Comparison of ENCODE assay signal across 17 cellular contexts in genomic region chr7:51261950-51262795, GRCh38. TPM values are rescaled to one million over a fixed set of nuclear protein-coding genes. Genes with fewer than 3 reads are reported as not detected.
DNase-seq lines count a peak whose midpoint lies in the region; ATAC-seq, FAIRE-seq and TF ChIP-seq lines count a peak whose summit lies in the region.
"Had no signal": no experiment of that assay in that cellular context is flagged by ENCODE, and none has a peak within 500 bp of the region (broad histone marks: within the 10 kb centered on the region; RNA-seq: fewer than 3 reads in every experiment).

No MANE protein-coding gene starts in this region.

- no peak overlapping the region for H3K23ac ChIP-seq in IMR-90 (ENCODE audit: low read depth, low read length)

- H3K4ac ChIP-seq in IMR-90 (ENCODE audit: low read depth, low read length): no peak overlapping the region

- CTCF ChIA-PET in IMR-90 (lab: Yijun Ruan, JAX): no interaction called here

- no peak overlapping the region for H2AK5ac ChIP-seq in IMR-90 (ENCODE audit: low read depth, low read length)

- intact Hi-C loops in IMR-90 (cut with micrococcal nuclease) (no loop called here), stomach (cut with DNase I; ENCODE audit: low total_unique reads) (no loop called here), esophagus muscularis mucosa (cut with DNase I) (no loop called here)

- POLR2A ChIA-PET in IMR-90 (lab: Charles Lee; ENCODE audit: unreplicated experiment): no interaction called here

- H4K91ac ChIP-seq in IMR-90 (ENCODE audit: insufficient read depth, low read depth, low read length): no peak overlapping the region

- TF ChIP-seq POLR2A in IMR-90 (IDR thresholded peaks at IDR 0.05; ENCODE audit: low read depth, low read length) (no peak), stomach (IDR thresholded peaks at IDR 0.05) (no peak), esophagus muscularis mucosa (IDR thresholded peaks at IDR 0.05; ENCODE audit: low read depth) (no peak)

- no TSS peak for BruUV-seq in IMR-90 (replicated peaks; lab: Mats Ljungman, UMichigan)

- H3K4me3 ChIP-seq in IMR-90 (ENCODE audit: insufficient read depth, low read depth, low read length) (no peak overlapping the region), stomach (no peak overlapping the region), esophagus muscularis mucosa (no peak overlapping the region)
- H3K4me3 ChIP-seq: BLaER1 treated with 17β-estradiol and CSF1 and Interleukin-3, amounts not matched to agents 10 nM and 100 nM; GM12878 had no signal

- TF ChIP-seq RAD21 in IMR-90 (IDR thresholded peaks at IDR 0.05; ENCODE audit: low read length): no peak

- H3K27me3 ChIP-seq in IMR-90 (ENCODE audit: control insufficient read depth, insufficient read depth, low read length) (no peaks in the 10 kb centered on the region), stomach (no peaks in the 10 kb centered on the region), esophagus muscularis mucosa (no peaks in the 10 kb centered on the region)
- H3K27me3 ChIP-seq: BLaER1 treated with 17β-estradiol and CSF1 and Interleukin-3, amounts not matched to agents 10 nM and 100 nM had no signal

- no peak overlapping the region for H3K56ac ChIP-seq in IMR-90 (ENCODE audit: extremely low read depth, insufficient read depth, low read length)

- dilution Hi-C loops in IMR-90 (cut with HindIII; ENCODE audit: low sequenced_read_pairs, unreplicated experiment): no loop called here

- H4K5ac ChIP-seq in IMR-90 (ENCODE audit: low read depth, low read length): no peak overlapping the region

- peak overlapping the region; percentile 10 for H2AK9ac ChIP-seq in IMR-90 (replicated peaks; ENCODE audit: low read depth, low read length, poor library complexity)

- ATAC-seq in IMR-90 (ENCODE audit: low read depth): no peak
- ATAC-seq in GM18868 (IDR thresholded peaks at IDR 0.05; ENCODE audit: unreplicated experiment): no peak
- ATAC-seq: activated CD4-positive, CD25-positive, alpha-beta regulatory T cell treated with anti-CD3 and anti-CD28 coated beads, Interleukin-2, amount 50 U/mL, for 24 hours; activated CD8-positive, alpha-beta memory T cell treated with anti-CD3 and anti-CD28 coated beads, Interleukin-2, amount 10 ng/mL, durations not matched to agents 7 days and 5 days; GM12878; T-helper 17 cell had no signal

- no peaks in the 10 kb centered on the region for H4K20me1 ChIP-seq in IMR-90 (ENCODE audit: insufficient read depth, low read length)
- H4K20me1 ChIP-seq: BLaER1 treated with 17β-estradiol and CSF1 and Interleukin-3, amounts not matched to agents 10 nM and 100 nM had no signal

- H2AFZ ChIP-seq in IMR-90 (replicated peaks; ENCODE audit: low read length, poor library complexity): no peak overlapping the region

- no peak for FAIRE-seq in frontal cortex (lab: Jason Lieb, UNC)
- FAIRE-seq: GM12878 had no signal

- in situ Hi-C loops in IMR-90 (cut with MboI; ENCODE audit: low sequenced_read_pairs): no loop called here

- no peaks in the 10 kb centered on the region for H3K36me3 ChIP-seq in IMR-90 (ENCODE audit: control insufficient read depth, insufficient read depth, low read length)
- no peaks in the 10 kb centered on the region for H3K36me3 ChIP-seq in stomach
- H3K36me3 ChIP-seq in esophagus muscularis mucosa: no peaks in the 10 kb centered on the region
- H3K36me3 ChIP-seq: BLaER1 treated with 17β-estradiol and CSF1 and Interleukin-3, amounts not matched to agents 10 nM and 100 nM had no signal

- H3K27ac ChIP-seq in IMR-90 (ENCODE audit: insufficient read depth, low read length) (no peak overlapping the region), stomach (peak overlapping the region; percentile 59 to 79 (median 75)), esophagus muscularis mucosa (replicated peaks in 1 of 4) (no peak overlapping the region)
- H3K27ac ChIP-seq: BLaER1 treated with 17β-estradiol and CSF1 and Interleukin-3, amounts not matched to agents 10 nM and 100 nM had no signal

- no peak overlapping the region for H2BK15ac ChIP-seq in IMR-90 (ENCODE audit: low read depth, low read length)

- no peak overlapping the region for H4K8ac ChIP-seq in IMR-90 (ENCODE audit: low read depth in 2 of 2, low read length in 2 of 2)

- DNase-seq in IMR-90 (no peak), NCI-H345 treated with DMSO at 0.1 percent for 48 hours (lab: John Stamatoyannopoulos, UW; ENCODE audit: unreplicated experiment) (peak; percentile 51), kidney tubule cell (ENCODE audit: low spot score) (peak; percentile 35), stomach (peak; percentile 74), SKM-1 treated with dmso at 0.1 percent for 144 hours (lab: John Stamatoyannopoulos, UW; ENCODE audit: unreplicated experiment) (no peak), esophagus muscularis mucosa (ENCODE audit: extremely low spot score) (no peak), frontal cortex (ENCODE audit: low spot score in 2 of 2) (no peak)
- DNase-seq: activated CD8-positive, alpha-beta memory T cell treated with anti-CD3 and anti-CD28 coated beads, Interleukin-2, amount 10 ng/mL, durations not matched to agents 7 days and 5 days; effector CD8-positive, alpha-beta T cell; KG1; mesendoderm; NCI-H1436; T-helper 17 cell had no signal

- H3K9ac ChIP-seq in IMR-90 (ENCODE audit: low read depth, low read length): no peak overlapping the region
- H3K9ac ChIP-seq: BLaER1 treated with 17β-estradiol and CSF1 and Interleukin-3, amounts not matched to agents 10 nM and 100 nM had no signal

- TF ChIP-seq CTCF in IMR-90 (conservative IDR thresholded peaks at IDR 0.05; ENCODE audit: low read depth, low read length): no peak
- TF ChIP-seq CTCF in stomach (IDR thresholded peaks at IDR 0.05): no peak
- no peak for TF ChIP-seq CTCF in esophagus muscularis mucosa (IDR thresholded peaks at IDR 0.05)

- TF ChIP-seq EP300 in stomach (IDR thresholded peaks at IDR 0.05): no peak
- no peak for TF ChIP-seq EP300 in esophagus muscularis mucosa (IDR thresholded peaks at IDR 0.05)

- H3K4me2 ChIP-seq in IMR-90 (ENCODE audit: low read depth, low read length): no peak overlapping the region
- H3K4me2 ChIP-seq: BLaER1 treated with 17β-estradiol and CSF1 and Interleukin-3, amounts not matched to agents 10 nM and 100 nM had no signal

- no peak overlapping the region for H2BK20ac ChIP-seq in IMR-90 (ENCODE audit: low read depth, low read length)

- H3K79me1 ChIP-seq in IMR-90 (ENCODE audit: low read depth in 1 of 2, low read length in 2 of 2): no peaks in the 10 kb centered on the region

- H2BK120ac ChIP-seq in IMR-90 (ENCODE audit: low read depth, low read length): no peak overlapping the region

- WGBS in IMR-90 (ENCODE audit: extremely low coverage in 2 of 2, insufficient read length in 1 of 2), 2 experiments: 70% methylated on average over 14 of the region's 20 CpGs; no CpG with 5 or more reads in 1 of the 2 experiments
- WGBS in stomach, 5 donors: 68 to 78% (median 69%) methylated on average over 19 to 20 of the region's 20 CpGs
- WGBS in esophagus muscularis mucosa: 83% methylated on average over 20 of the region's 20 CpGs

- H3K18ac ChIP-seq in IMR-90 (ENCODE audit: low read depth, low read length): no peak overlapping the region

- no peak overlapping the region for H3K14ac ChIP-seq in IMR-90 (replicated peaks; ENCODE audit: low read depth, low read length)

- H3K9me1 ChIP-seq in IMR-90 (ENCODE audit: insufficient read depth, low read length): no peaks in the 10 kb centered on the region

- no peaks in the 10 kb centered on the region for H3K9me3 ChIP-seq in IMR-90 (ENCODE audit: control insufficient read depth, insufficient read depth, low read length)
- no peaks in the 10 kb centered on the region for H3K9me3 ChIP-seq in stomach
- H3K9me3 ChIP-seq in esophagus muscularis mucosa: no peaks in the 10 kb centered on the region
- H3K9me3 ChIP-seq: BLaER1 treated with 17β-estradiol and CSF1 and Interleukin-3, amounts not matched to agents 10 nM and 100 nM had no signal

- H2BK5ac ChIP-seq in IMR-90 (ENCODE audit: low read depth, low read length, poor library complexity, severe bottlenecking): no peak overlapping the region

- H3K4me1 ChIP-seq in IMR-90 (ENCODE audit: control insufficient read depth, insufficient read depth, low read length) (no peaks in the 10 kb centered on the region), stomach (peaks cover 29 to 52% (median 43%) of the 10 kb centered on the region in 4 donors), esophagus muscularis mucosa (peaks cover 27 to 36% (median 31%) of the 10 kb centered on the region in 4 donors)
- H3K4me1 ChIP-seq: BLaER1 treated with 17β-estradiol and CSF1 and Interleukin-3, amounts not matched to agents 10 nM and 100 nM had no signal

TF ChIP-seq in IMR-90, 13 proteins besides CTCF, POLR2A, EP300 and RAD21:
- TF ChIP-seq RFX5 (IDR thresholded peaks at IDR 0.05; ENCODE audit: low read depth, low read length) (no peak), RCOR1 (IDR thresholded peaks at IDR 0.05; ENCODE audit: insufficient replicate concordance, low read length) (no peak), CHD1 (IDR thresholded peaks at IDR 0.05; ENCODE audit: low read depth, low read length) (no peak), MAZ (IDR thresholded peaks at IDR 0.05; ENCODE audit: borderline replicate concordance, low read depth, low read length) (no peak), ELK1 (IDR thresholded peaks at IDR 0.05; ENCODE audit: borderline replicate concordance, low read depth, low read length) (no peak), NFE2L2 (IDR thresholded peaks at IDR 0.05; ENCODE audit: low read depth, low read length) (no peak), CEBPB (IDR thresholded peaks at IDR 0.05; ENCODE audit: low read depth, low read length) (no peak)

RNA-seq across cellular contexts. Expression of gene COBL, which starts 54.4 kb away (rescaled TPM):
- under 0.01 TPM in 1 of 2 replicates, not detected in the other for total RNA-seq in IMR-90 (2012; rRNA removed)
- not detected in 2 replicates for polyA plus RNA-seq in IMR-90 (2012; rRNA removed)
- not detected in 2 replicates for polyA plus RNA-seq in IMR-90 (2012; cell fraction: cytosol; rRNA removed)
- not detected in 2 replicates for polyA plus RNA-seq in IMR-90 (2012; cell fraction: nucleus; rRNA removed; ENCODE audit: low replicate concordance)
- total RNA-seq in stomach: 10 to 100 TPM in 4 of 5 donors, 1 to 10 TPM in 1; 8.8 to 79.9 (median 33.3) TPM
- 10 to 100 TPM in 2 of 3 donors, 1 to 10 TPM in 1; 4.9 to 13.3 (median 12.6) TPM for polyA plus RNA-seq in stomach
- total RNA-seq in esophagus muscularis mucosa: 10 to 100 TPM; 29.8 to 51.4 (median 45.9) TPM
- 2.4 TPM for total RNA-seq in frontal cortex
- total RNA-seq: activated CD8-positive, alpha-beta memory T cell treated with anti-CD3 and anti-CD28 coated beads, Interleukin-2, amount 10 ng/mL, durations not matched to agents 7 days and 5 days; T-helper 17 cell had no signal
- polyA plus RNA-seq: GM12878 had no signal

Comparison
In these comparisons a context has a peak if more than half of its experiments do, and no peak if none do; other contexts are left out.
1. DNase-seq: peak in NCI-H345 treated with DMSO at 0.1 percent for 48 hours (single experiment), kidney tubule cell (single experiment) and stomach (single experiment); none in IMR-90 (single experiment), SKM-1 treated with dmso at 0.1 percent for 144 hours (single experiment), esophagus muscularis mucosa (single experiment) and frontal cortex (0 of 2).
2. H3K27ac ChIP-seq: peak in stomach (5 of 5); none in IMR-90 (single experiment) and esophagus muscularis mucosa (0 of 4).